11 cellular contexts compared by ENCODE assay signal in genomic region chr1:84698718-84699117, GRCh38. TPM values are rescaled to one million over a fixed set of nuclear protein-coding genes. Genes with fewer than 3 reads are reported as not detected.
DNase-seq lines count a peak whose midpoint lies in the region; ATAC-seq and TF ChIP-seq lines count a peak whose summit lies in the region.
"Had no signal": no experiment of that assay in that cellular context is flagged by ENCODE, and none has a peak within 500 bp of the region (broad histone marks: within the 10 kb centered on the region; RNA-seq: fewer than 3 reads in every experiment).

No MANE protein-coding gene starts in this region.

- H3K4me3 ChIP-seq in breast epithelium: no peak overlapping the region
- no peak overlapping the region for H3K4me3 ChIP-seq in brain microvascular endothelial cell (ENCODE audit: low read depth, low read length)
- no peak overlapping the region for H3K4me3 ChIP-seq in spleen

- POLR2A ChIA-PET in MCF 10A (lab: Yijun Ruan, JAX): interaction anchor here (0.6 to 3.2 kb wide), 12 partner anchors 8 to 220 kb away, joined by 3 to 17 read pairs (median 4); partner anchors contain the start of genes CTBS and RPF1

- no peak overlapping the region for H3K4me3 Mint-ChIP-seq in MCF 10A (ENCODE audit: unreplicated experiment)
- H3K4me3 Mint-ChIP-seq: IgD-negative memory B cell; naive B cell; stimulated activated naive CD8-positive, alpha-beta T cell treated with anti-CD3 and anti-CD28 coated beads, Interleukin-15, Interleukin-2, amounts not matched to agents 100 ng/mL and 50 ng/mL, for 24 hours had no signal

- TF ChIP-seq POLR2A in breast epithelium (IDR thresholded peaks at IDR 0.05) (no peak), spleen (IDR thresholded peaks at IDR 0.05) (no peak)

- H3K9me3 Mint-ChIP-seq in MCF 10A (ENCODE audit: unreplicated experiment): no peaks in the 10 kb centered on the region
- H3K9me3 Mint-ChIP-seq: IgD-negative memory B cell; naive B cell; stimulated activated naive CD8-positive, alpha-beta T cell treated with anti-CD3 and anti-CD28 coated beads, Interleukin-15, Interleukin-2, amounts not matched to agents 100 ng/mL and 50 ng/mL, for 24 hours had no signal

- TF ChIP-seq CTCF in MCF 10A (IDR thresholded peaks at IDR 0.05; ENCODE audit: unreplicated experiment) (no peak), breast epithelium (IDR thresholded peaks at IDR 0.05) (no peak), brain microvascular endothelial cell (IDR thresholded peaks at IDR 0.05; ENCODE audit: low read depth, low read length, missing control alignments) (no peak), spleen (IDR thresholded peaks at IDR 0.05 in 8 of 11, conservative IDR thresholded peaks at IDR 0.05 in 3 of 11) (no peak)

- peaks cover 29% of the 10 kb centered on the region for H3K4me1 Mint-ChIP-seq in MCF 10A (ENCODE audit: insufficient read depth, unreplicated experiment)

- no peaks in the 10 kb centered on the region for H3K27me3 Mint-ChIP-seq in MCF 10A (ENCODE audit: insufficient read depth, unreplicated experiment)
- H3K27me3 Mint-ChIP-seq: IgD-negative memory B cell had no signal

- no peak for ATAC-seq in GM18867 (IDR thresholded peaks at IDR 0.05; ENCODE audit: unreplicated experiment)
- ATAC-seq in HG03342 (IDR thresholded peaks at IDR 0.05; ENCODE audit: unreplicated experiment): no peak

- H3K4me1 ChIP-seq in breast epithelium (no peaks in the 10 kb centered on the region), spleen (peaks cover 0 to 10% (median 4%) of the 10 kb centered on the region in 6 donors)

- BruUV-seq in MCF 10A (replicated peaks; lab: Mats Ljungman, UMichigan): no TSS peak

- in situ Hi-C loops in brain microvascular endothelial cell (cut with HindIII; ENCODE audit: low pct_ligation_motif_present, low sequenced_read_pairs): no loop called here

- peaks cover 5% of the 10 kb centered on the region for H3K36me3 Mint-ChIP-seq in MCF 10A (ENCODE audit: insufficient read depth, unreplicated experiment)
- H3K36me3 Mint-ChIP-seq: naive B cell had no signal

- intact Hi-C loops in MCF 10A (cut with micrococcal nuclease) (no loop called here), breast epithelium (cut with DNase I; ENCODE audit: low total_unique reads) (no loop called here), spleen (cut with DNase I; ENCODE audit: low total_unique reads) (no loop called here)

- CTCF ChIA-PET in MCF 10A (lab: Yijun Ruan, JAX): interaction anchor here (0.7 to 1.3 kb wide), 4 partner anchors 10 to 256 kb away, joined by 3 to 4 read pairs (median 3); no protein-coding TSS in a partner anchor

- H3K27ac ChIP-seq in breast epithelium (peak overlapping the region in 1 of 2 donors; percentile 69), brain microvascular endothelial cell (peak overlapping the region; percentile 73), spleen (peak overlapping the region in 2 of 8 donors; percentile 10 to 24)

- DNase-seq in MCF 10A (ENCODE audit: unreplicated experiment): peak; percentile 88
- no peak for DNase-seq in breast epithelium (ENCODE audit: low spot score in 2 of 2)
- peak; percentile 68 for DNase-seq in brain microvascular endothelial cell
- peak; percentile 93 for DNase-seq in kidney glomerular epithelial cell (lab: John Stamatoyannopoulos, UW)
- no peak for DNase-seq in NCI-H69 (lab: John Stamatoyannopoulos, UW)
- DNase-seq in spleen: no peak
- DNase-seq: naive B cell had no signal

- H3K9me3 ChIP-seq in breast epithelium (no peaks in the 10 kb centered on the region), spleen (no peaks in the 10 kb centered on the region)

- WGBS in spleen, 5 donors: 73 to 89% (median 80%) methylated on average over 1 of the region's 1 CpG

- H3K27me3 ChIP-seq in breast epithelium (peaks cover 0 to 3% of the 10 kb centered on the region in 2 donors), brain microvascular endothelial cell (replicated peaks) (peaks cover 3% of the 10 kb centered on the region), spleen (replicated peaks in 1 of 7) (peaks cover 0 to 6% (median 0%) of the 10 kb centered on the region in 7 donors)

- H3K36me3 ChIP-seq in breast epithelium (no peaks in the 10 kb centered on the region), brain microvascular endothelial cell (replicated peaks) (no peaks in the 10 kb centered on the region), spleen (no peaks in the 10 kb centered on the region)

- H3K27ac Mint-ChIP-seq in MCF 10A (ENCODE audit: low read depth, unreplicated experiment): peak overlapping the region; percentile 69
- H3K27ac Mint-ChIP-seq: IgD-negative memory B cell; stimulated activated naive CD8-positive, alpha-beta T cell treated with anti-CD3 and anti-CD28 coated beads, Interleukin-15, Interleukin-2, amounts not matched to agents 100 ng/mL and 50 ng/mL, for 24 hours had no signal

RNA-seq across cellular contexts. Expression of gene SSX2IP, which starts 8.5 kb away (rescaled TPM):
- total RNA-seq in MCF 10A (2022) (19.4 and 20.5 TPM in 2 replicates), breast epithelium (10 to 100 TPM in 1 of 3 donors, 1 to 10 TPM in 2; 1.1 to 11.0 (median 4.3) TPM), spleen (10 to 100 TPM in 3 of 7 donors, 1 to 10 TPM in 4; 8.0 to 14.2 (median 9.5) TPM)
- polyA plus RNA-seq in spleen: 1 to 10 TPM; 2.8 to 4.1 (median 3.8) TPM

Comparison
In these comparisons a context has a peak if more than half of its experiments do, and no peak if none do; other contexts are left out.
1. DNase-seq: peak in MCF 10A (single experiment), brain microvascular endothelial cell (single experiment) and kidney glomerular epithelial cell (single experiment); none in breast epithelium (0 of 2), NCI-H69 (single experiment) and spleen (single experiment).